ENCODE assay signal across 8 cellular contexts in genomic region chr13:97224544-97225324, GRCh38. TPM values are rescaled to one million over a fixed set of nuclear protein-coding genes. Genes with fewer than 3 reads are reported as not detected.
DNase-seq lines count a peak whose midpoint lies in the region; ATAC-seq and TF ChIP-seq lines count a peak whose summit lies in the region.

No MANE protein-coding gene starts in this region.

- in situ Hi-C loops in brain microvascular endothelial cell (cut with HindIII; ENCODE audit: low pct_ligation_motif_present, low sequenced_read_pairs), result loop anchor here (25.0 kb wide), 1 partner anchor 138 kb away; no protein-coding TSS in a partner anchor

- 5% methylated on average over 5 of the region's 5 CpGs for WGBS in right lobe of liver (ENCODE audit: insufficient coverage, low coverage, low lambda C conversion rate, missing lambda C conversion rate)
- 65% methylated on average over 5 of the region's 5 CpGs for WGBS in thymus

- peaks cover 58% of the 10 kb centered on the region for H3K4me1 Mint-ChIP-seq in activated T-cell treated with anti-CD3 and anti-CD28 coated beads, Interleukin-2, amount 50 U/mL, for 24 hours (ENCODE audit: low read depth)
- peaks cover 37% of the 10 kb centered on the region for H3K4me1 Mint-ChIP-seq in WTC11

- H3K27me3 ChIP-seq in brain microvascular endothelial cell (replicated peaks) (no peaks in the 10 kb centered on the region), right lobe of liver (no peaks in the 10 kb centered on the region), thymus (ENCODE audit: control insufficient read depth, insufficient read depth) (no peaks in the 10 kb centered on the region)

- no peaks in the 10 kb centered on the region for H3K36me3 ChIP-seq in brain microvascular endothelial cell (replicated peaks)
- H3K36me3 ChIP-seq in right lobe of liver, result no peaks in the 10 kb centered on the region
- H3K36me3 ChIP-seq in thymus (ENCODE audit: control insufficient read depth, insufficient read depth), result no peaks in the 10 kb centered on the region

- H3K4me1 ChIP-seq in right lobe of liver (peaks cover 0 to 46% (median 19%) of the 10 kb centered on the region in 4 donors), thymus (ENCODE audit: control insufficient read depth, insufficient read depth, low read length) (peaks cover 22% of the 10 kb centered on the region)

- H3K36me3 Mint-ChIP-seq in activated T-cell treated with anti-CD3 and anti-CD28 coated beads, Interleukin-2, amount 50 U/mL, for 24 hours (ENCODE audit: low read depth), result peaks cover 16% of the 10 kb centered on the region
- H3K36me3 Mint-ChIP-seq in WTC11, result no peaks in the 10 kb centered on the region

- CTCF ChIA-PET in WTC11 (lab: Charles Lee), result interaction anchor here (0.6 to 6.8 kb wide), 3 partner anchors 115 to 847 kb away, joined by 3 to 37 read pairs (median 8); no protein-coding TSS in a partner anchor

- TF ChIP-seq POLR2A in right lobe of liver (IDR thresholded peaks at IDR 0.05), result peak; percentile 26

- H3K27ac ChIP-seq in brain microvascular endothelial cell (peak overlapping the region; percentile 94), right lobe of liver (peak overlapping the region; percentile 93 to 98 (median 97)), thymus (ENCODE audit: low read depth) (no peak overlapping the region)

- TF ChIP-seq CTCF in brain microvascular endothelial cell (IDR thresholded peaks at IDR 0.05; ENCODE audit: low read depth, low read length, missing control alignments) (no peak), right lobe of liver (IDR thresholded peaks at IDR 0.05) (no peak), WTC11 (IDR thresholded peaks at IDR 0.05) (no peak)

- ATAC-seq in right lobe of liver (peak in 3 of 4 donors; percentile 15 to 58 (median 28)), GM21447 (IDR thresholded peaks at IDR 0.05; ENCODE audit: unreplicated experiment) (no peak), WTC11 (no peak)

- H3K27me3 Mint-ChIP-seq in activated T-cell treated with anti-CD3 and anti-CD28 coated beads, Interleukin-2, amount 50 U/mL, for 24 hours, result no peaks in the 10 kb centered on the region
- H3K27me3 Mint-ChIP-seq in WTC11 (ENCODE audit: low read depth), result peaks cover 95% of the 10 kb centered on the region

- no peak for DNase-seq in activated T-cell treated with anti-CD3 and anti-CD28 coated beads, Interleukin-2, amount 50 U/mL, for 24 hours
- DNase-seq in activated T-cell treated with anti-CD3 and anti-CD28 coated beads, Interleukin-2, amount 50 U/mL, for 1 hour, result no peak
- DNase-seq in NCI-H774 (lab: John Stamatoyannopoulos, UW) (peak; percentile 39), brain microvascular endothelial cell (peak; percentile 69), right lobe of liver (peak in 1 of 3 donors; percentile 78), WTC11 (ENCODE audit: low spot score) (no peak)

- peak overlapping the region; percentile 83 for H3K4me3 Mint-ChIP-seq in activated T-cell treated with anti-CD3 and anti-CD28 coated beads, Interleukin-2, amount 50 U/mL, for 24 hours
- no peak overlapping the region for H3K4me3 Mint-ChIP-seq in WTC11

- intact Hi-C loops in right lobe of liver (cut with DNase I), result no loop called here

- H3K9me3 Mint-ChIP-seq in activated T-cell treated with anti-CD3 and anti-CD28 coated beads, Interleukin-2, amount 50 U/mL, for 24 hours, result no peaks in the 10 kb centered on the region
- no peaks in the 10 kb centered on the region for H3K9me3 Mint-ChIP-seq in WTC11

- no peaks in the 10 kb centered on the region for H3K9me3 ChIP-seq in right lobe of liver
- H3K9me3 ChIP-seq in thymus (ENCODE audit: control insufficient read depth), result no peaks in the 10 kb centered on the region

- H3K4me3 ChIP-seq in brain microvascular endothelial cell (ENCODE audit: low read depth, low read length) (peak overlapping the region; percentile 81), right lobe of liver (peak overlapping the region; percentile 61 to 62 (median 61)), thymus (ENCODE audit: low read length) (peak overlapping the region; percentile 60)

- peak overlapping the region; percentile 86 for H3K27ac Mint-ChIP-seq in activated T-cell treated with anti-CD3 and anti-CD28 coated beads, Interleukin-2, amount 50 U/mL, for 24 hours
- no peak overlapping the region for H3K27ac Mint-ChIP-seq in WTC11

- POLR2A ChIA-PET in WTC11 (lab: Charles Lee), result interaction anchor here (0.6 kb wide), 2 partner anchors 82 to 101 kb away, joined by 3 read pairs; no protein-coding TSS in a partner anchor

TF ChIP-seq in WTC11, 78 proteins besides CTCF, POLR2A, EP300 and RAD21:
- no peak for TF ChIP-seq ZNF512 (CRISPR knock-in tag; IDR thresholded peaks at IDR 0.05; ENCODE audit: borderline replicate concordance)
- no peak for TF ChIP-seq CREM (CRISPR knock-in tag; IDR thresholded peaks at IDR 0.05)
- no peak for TF ChIP-seq GABPB1 (CRISPR knock-in tag; IDR thresholded peaks at IDR 0.05)
- TF ChIP-seq SMAD3 (CRISPR knock-in tag; IDR thresholded peaks at IDR 0.05; ENCODE audit: borderline replicate concordance), result no peak
- TF ChIP-seq OVOL2 (CRISPR knock-in tag; IDR thresholded peaks at IDR 0.05; ENCODE audit: borderline replicate concordance), result no peak
TF ChIP-seq in WTC11: peak in this region for 0.

RNA-seq across cellular contexts. Expression of gene MBNL2, which starts 2.6 kb away (rescaled TPM):
- total RNA-seq in right lobe of liver, result 100 to 1,000 TPM in 3 of 6 experiments, 10 to 100 TPM in 3; 30.3 to 135 (median 81.5) TPM
- 22.7 TPM for polyA plus RNA-seq in thymus
- 0.85 to 1.9 TPM (median 1.7 TPM) in 3 replicates for total RNA-seq in WTC11 (2021)

Comparison
In these comparisons a context has a peak if more than half of its experiments do, and no peak if none do; other contexts are left out.
1. DNase-seq: peak in NCI-H774 (single experiment) and brain microvascular endothelial cell (single experiment); none in activated T-cell treated with anti-CD3 and anti-CD28 coated beads, Interleukin-2, amount 50 U/mL, for 24 hours (single experiment), activated T-cell treated with anti-CD3 and anti-CD28 coated beads, Interleukin-2, amount 50 U/mL, for 1 hour (single experiment) and WTC11 (single experiment).
2. ATAC-seq: peak in right lobe of liver (3 of 4); none in GM21447 (single experiment) and WTC11 (single experiment).
3. RNA of gene MBNL2, which starts 2.6 kb away (total RNA-seq): 30.3 to 135 TPM in right lobe of liver; 0.85 to 1.9 TPM in WTC11; every median in the first group is over 10 times any median in the second.
4. Peak in every context shown above with its lines, with median percentiles within 50 percentile points of each other: H3K4me3 ChIP-seq.